ENCODE assay signal across 8 cellular contexts in the genomic region with DNA sequence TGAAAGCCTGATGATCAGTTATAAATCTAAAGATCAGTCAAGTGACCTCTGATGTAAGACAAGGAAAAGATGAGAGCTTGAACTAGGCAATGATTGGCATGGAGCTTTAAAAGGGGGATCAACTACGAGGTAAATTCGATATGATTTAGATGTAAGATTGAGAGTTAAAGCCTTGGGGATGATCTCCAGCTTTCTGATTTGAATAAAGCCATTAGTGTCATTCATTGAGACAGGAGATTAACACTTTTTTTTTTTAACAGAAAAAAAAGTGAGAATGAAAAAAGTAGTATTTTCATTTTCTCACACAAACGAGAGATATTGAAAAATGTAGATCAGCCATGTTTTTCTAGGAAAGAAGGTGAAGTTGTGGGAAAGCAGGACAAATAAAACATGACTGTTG.
"Had no signal": no experiment of that assay in that cellular context is flagged by ENCODE, and none has a peak within 500 bp of the region (broad histone marks: within the 10 kb centered on the region; RNA-seq: fewer than 3 reads in every experiment).

No MANE protein-coding gene starts in this region.

- H3K4me3 Mint-ChIP-seq: HFFc6 had no signal

- H3K4me3 ChIP-seq: GM23248, HAP-1, K562 had no signal

- H3K27ac Mint-ChIP-seq: HFFc6 had no signal

- DNase-seq: GM23248, GOT3, H7, HFFc6, IMR-90 had no signal

- H3K9me3 ChIP-seq: HAP-1 had no signal

- H2AFZ ChIP-seq: GM23248 had no signal

- H3K4me1 ChIP-seq: HAP-1 had no signal

- H3K27ac ChIP-seq: GM23248 had no signal

- H3K36me3 ChIP-seq: HAP-1 had no signal

- H3K9ac ChIP-seq: GM23248 had no signal

- ATAC-seq: HCT116, K562 had no signal
